In genomic region chrX:11401966-11402365, GRCh38 we compare ENCODE assay signal across 28 cellular contexts.
"Had no signal": no experiment of that assay in that cellular context is flagged by ENCODE, and none has a peak within 500 bp of the region (broad histone marks: within the 10 kb centered on the region; RNA-seq: fewer than 3 reads in every experiment).

No MANE protein-coding gene starts in this region.

- FAIRE-seq: RCC 7860, TTC549 had no signal

- H3K27ac ChIP-seq: breast epithelium had no signal

- H3K36me3 ChIP-seq: breast epithelium had no signal

- DNase-seq: activated B cell treated with CpG ODN at 0.5 μM for 24 hours; activated CD4-positive, alpha-beta memory T cell treated with anti-CD3 and anti-CD28 coated beads for 36 hours; activated CD4-positive, alpha-beta T cell treated with anti-CD3 and anti-CD28 coated beads for 1 hour; activated CD4-positive, alpha-beta T cell treated with anti-CD3 and anti-CD28 coated beads, Interleukin-2, amount 10 ng/mL, durations not matched to agents 7 days and 5 days; activated CD8-positive, alpha-beta memory T cell treated with anti-CD3 and anti-CD28 coated beads for 24 hours; activated gamma-delta T cell; activated naive CD4-positive, alpha-beta T cell treated with anti-CD3 and anti-CD28 coated beads for 36 hours; activated T-cell treated with anti-CD3 and anti-CD28 coated beads, Interleukin-2, amount 50 U/mL, for 4 hours; anterior cingulate cortex; KBM-7; MV-4-11; NCI-H1092 treated with DMSO at 0.1 percent for 48 hours; NCI-H1417 treated with DMSO at 0.1 percent for 48 hours; NCI-H1694; NCI-H2029; NCI-H2107; NCI-H2171 treated with DMSO at 0.1 percent for 48 hours; NCI-H345; NCI-H510A; NCI-H526 treated with DMSO at 0.1 percent for 48 hours; NCI-H82; PC-3; SHP77 treated with DMSO at 0.1 percent for 48 hours; T-helper 17 cell; T-helper 9 cell had no signal

- ATAC-seq: activated T-cell treated with anti-CD3 and anti-CD28 coated beads, Interleukin-2, amount 50 U/mL, for 4 hours; PC-3; T-helper 17 cell had no signal

- H3K4me1 ChIP-seq: breast epithelium had no signal

- H3K4me3 ChIP-seq: breast epithelium had no signal

- H3K9me3 ChIP-seq: breast epithelium had no signal
